In the genomic region with DNA sequence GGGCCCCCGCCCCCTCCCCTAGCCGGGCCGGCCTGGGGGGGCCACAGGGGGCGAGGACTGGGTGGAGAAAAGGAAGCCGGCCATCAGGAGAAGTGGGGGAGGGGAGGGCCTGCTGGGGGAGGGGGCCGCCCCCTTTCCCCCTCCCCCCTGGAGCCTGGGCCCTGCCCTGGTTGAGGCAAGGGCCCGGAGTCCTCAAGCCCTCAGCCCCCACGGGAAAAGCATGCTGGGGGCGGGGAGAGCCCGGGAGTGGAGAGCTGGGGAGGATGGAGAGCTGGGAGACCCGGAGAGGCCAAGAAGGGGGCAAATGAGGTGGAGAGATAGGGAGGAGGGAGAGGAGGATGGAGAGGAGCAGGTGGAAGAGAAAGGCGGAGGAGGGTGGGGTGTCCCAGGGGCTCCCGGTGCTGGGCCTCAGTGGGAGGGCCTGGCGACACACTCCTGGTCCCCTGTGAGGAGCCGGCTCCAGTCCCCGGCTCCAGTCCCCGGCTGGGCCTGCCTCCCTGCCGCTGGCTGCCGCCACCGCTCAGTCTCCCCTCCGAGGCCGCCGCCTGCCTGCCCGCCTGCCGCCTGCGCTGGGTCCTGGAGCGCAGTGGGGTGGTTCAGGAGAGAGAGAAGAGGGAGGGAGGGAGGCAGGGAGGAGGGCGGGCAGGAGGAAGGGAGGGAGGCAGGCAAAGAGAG, we compare ENCODE assay signal across 9 cellular contexts. TPM values are rescaled to one million over a fixed set of nuclear protein-coding genes. Genes with fewer than 3 reads are reported as not detected.
A peak's percentile ranks its signal among the peaks of the same experiment; 100 is the strongest.
DNase-seq lines count a peak whose midpoint lies in the region; ATAC-seq and TF ChIP-seq lines count a peak whose summit lies in the region.
"Had no signal": no experiment of that assay in that cellular context is flagged by ENCODE, and none has a peak within 500 bp of the region (broad histone marks: within the 10 kb centered on the region; RNA-seq: fewer than 3 reads in every experiment).

A gene with protein sequence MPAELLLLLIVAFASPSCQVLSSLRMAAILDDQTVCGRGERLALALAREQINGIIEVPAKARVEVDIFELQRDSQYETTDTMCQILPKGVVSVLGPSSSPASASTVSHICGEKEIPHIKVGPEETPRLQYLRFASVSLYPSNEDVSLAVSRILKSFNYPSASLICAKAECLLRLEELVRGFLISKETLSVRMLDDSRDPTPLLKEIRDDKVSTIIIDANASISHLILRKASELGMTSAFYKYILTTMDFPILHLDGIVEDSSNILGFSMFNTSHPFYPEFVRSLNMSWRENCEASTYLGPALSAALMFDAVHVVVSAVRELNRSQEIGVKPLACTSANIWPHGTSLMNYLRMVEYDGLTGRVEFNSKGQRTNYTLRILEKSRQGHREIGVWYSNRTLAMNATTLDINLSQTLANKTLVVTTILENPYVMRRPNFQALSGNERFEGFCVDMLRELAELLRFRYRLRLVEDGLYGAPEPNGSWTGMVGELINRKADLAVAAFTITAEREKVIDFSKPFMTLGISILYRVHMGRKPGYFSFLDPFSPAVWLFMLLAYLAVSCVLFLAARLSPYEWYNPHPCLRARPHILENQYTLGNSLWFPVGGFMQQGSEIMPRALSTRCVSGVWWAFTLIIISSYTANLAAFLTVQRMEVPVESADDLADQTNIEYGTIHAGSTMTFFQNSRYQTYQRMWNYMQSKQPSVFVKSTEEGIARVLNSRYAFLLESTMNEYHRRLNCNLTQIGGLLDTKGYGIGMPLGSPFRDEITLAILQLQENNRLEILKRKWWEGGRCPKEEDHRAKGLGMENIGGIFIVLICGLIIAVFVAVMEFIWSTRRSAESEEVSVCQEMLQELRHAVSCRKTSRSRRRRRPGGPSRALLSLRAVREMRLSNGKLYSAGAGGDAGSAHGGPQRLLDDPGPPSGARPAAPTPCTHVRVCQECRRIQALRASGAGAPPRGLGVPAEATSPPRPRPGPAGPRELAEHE (minus strand): TSS at position 588 of the 675 bp plus-strand sequence. CDS start 4,436 bp downstream, outside the sequence.

- H3K4me2 ChIP-seq in mesendoderm (ENCODE audit: low read length) = peak within 1 kb of the TSS; percentile 80

- H3K18ac ChIP-seq in mesendoderm (ENCODE audit: low read length) = peak within 1 kb of the TSS; percentile 75

- H2BK5ac ChIP-seq in mesendoderm (ENCODE audit: low read length) = no peak within 1 kb of the TSS

- H3K56ac ChIP-seq in mesendoderm (ENCODE audit: low read length) = peak within 1 kb of the TSS; percentile 83

- H3K9ac ChIP-seq in mesendoderm (ENCODE audit: low read length) = peak within 1 kb of the TSS; percentile 66

- peak in 1 of 2 donors; percentile 61 for TF ChIP-seq POLR2A in thyroid gland (IDR thresholded peaks at IDR 0.05)

- no peaks in the 10 kb centered on the region for H3K79me1 ChIP-seq in mesendoderm (ENCODE audit: low read length)

- peak within 1 kb of the TSS; percentile 16 for H3K4me3 ChIP-seq in mesendoderm (ENCODE audit: low read length)
- H3K4me3 ChIP-seq in thyroid gland (replicated peaks in 1 of 3) = peak within 1 kb of the TSS; percentile 19 to 41 (median 32)

- ATAC-seq in foreskin keratinocyte = no peak

- H3K27ac ChIP-seq in mesendoderm (ENCODE audit: low read depth, low read length) (no peak within 1 kb of the TSS), thyroid gland (peak within 1 kb of the TSS; percentile 35 to 51 (median 46)), foreskin keratinocyte (no peak within 1 kb of the TSS)

- H4K8ac ChIP-seq in mesendoderm (ENCODE audit: low read depth, low read length) = no peak within 1 kb of the TSS

- no peaks in the 10 kb centered on the region for H3K79me2 ChIP-seq in mesendoderm (ENCODE audit: control insufficient read depth, insufficient read depth, low read length)

- no peak within 1 kb of the TSS for H4K5ac ChIP-seq in mesendoderm (ENCODE audit: low read length)

- no peaks in the 10 kb centered on the region for H3K36me3 ChIP-seq in mesendoderm (ENCODE audit: control insufficient read depth, insufficient read depth, low read length)
- H3K36me3 ChIP-seq in thyroid gland = no peaks in the 10 kb centered on the region

- H3K23ac ChIP-seq in mesendoderm (ENCODE audit: low read length) = no peak within 1 kb of the TSS

- H3K27me3 ChIP-seq in mesendoderm (ENCODE audit: insufficient read depth, low read length, poor library complexity) (no peaks in the 10 kb centered on the region), thyroid gland (no peaks in the 10 kb centered on the region), foreskin keratinocyte (peaks cover 41% of the 10 kb centered on the region)

- H3K9me3 ChIP-seq in thyroid gland = no peaks in the 10 kb centered on the region

- peak within 1 kb of the TSS; percentile 77 for H3K4ac ChIP-seq in mesendoderm (ENCODE audit: low read depth, low read length)

- H2BK15ac ChIP-seq in mesendoderm (replicated peaks; ENCODE audit: low read depth) = no peak within 1 kb of the TSS

- WGBS in mesendoderm (ENCODE audit: extremely low coverage, insufficient coverage, low lambda C conversion rate) = no CpG with 5 or more reads among the region's 28 CpGs
- WGBS in thyroid gland, 2 donors = 4 to 5% methylated on average over 20 to 27 of the region's 28 CpGs

- H2BK120ac ChIP-seq in mesendoderm (ENCODE audit: low read depth, low read length) = peak within 1 kb of the TSS; percentile 39

- DNase-seq in NCI-H82 (lab: John Stamatoyannopoulos, UW) = peak; percentile 72
- no peak for DNase-seq in NCI-H82 treated with DMSO at 0.1 percent for 48 hours (lab: John Stamatoyannopoulos, UW; ENCODE audit: unreplicated experiment)
- peak; percentile 66 for DNase-seq in cerebellum (ENCODE audit: low spot score)
- peak; percentile 60 for DNase-seq in mesendoderm
- peak; percentile 68 to 69 for DNase-seq in thyroid gland
- DNase-seq in H4 (ENCODE audit: low spot score) = no peak
- no peak for DNase-seq in SIG-M5 (lab: John Stamatoyannopoulos, UW)
- DNase-seq in foreskin keratinocyte = no peak
- DNase-seq: activated CD4-positive, alpha-beta T cell treated with anti-CD3 and anti-CD28 coated beads, Interleukin-2, amount 50 U/mL, for 4 hours had no signal

- no peak for TF ChIP-seq CTCF in thyroid gland (IDR thresholded peaks at IDR 0.05)
- TF ChIP-seq CTCF in foreskin keratinocyte (conservative IDR thresholded peaks at IDR 0.05) = no peak

- H2AK5ac ChIP-seq in mesendoderm (ENCODE audit: low read length) = no peak within 1 kb of the TSS

- intact Hi-C loops in thyroid gland (cut with DNase I) = no loop called here

- peaks cover 4% of the 10 kb centered on the region for H3K4me1 ChIP-seq in mesendoderm (ENCODE audit: control insufficient read depth, low read depth, low read length)
- peaks cover 12 to 15% of the 10 kb centered on the region in 2 donors for H3K4me1 ChIP-seq in thyroid gland
- peaks cover under 1% of the 10 kb centered on the region for H3K4me1 ChIP-seq in foreskin keratinocyte

RNA-seq across cellular contexts. Expression of the gene that starts here (rescaled TPM):
- total RNA-seq in cerebellum (19.6 TPM), thyroid gland (10 to 100 TPM; 12.0 to 24.2 (median 20.1) TPM), foreskin keratinocyte (0.07 and 0.11 TPM in 2 replicates)
- polyA plus RNA-seq in mesendoderm (2013, experiment 1 of 2) = 13.3 TPM
- polyA plus RNA-seq in mesendoderm (2013, experiment 2 of 2) = 12.9 TPM
- 0.12 TPM in 1 of 2 replicates, not detected in the other for total RNA-seq in H4 (2014; rRNA removed; shearing (Covaris generic))
- 0.06 and 0.19 TPM in 2 replicates for polyA plus RNA-seq in foreskin keratinocyte

Comparison
In these comparisons a context has a peak if more than half of its experiments do, and no peak if none do; other contexts are left out.
1. RNA of the gene that starts here (total RNA-seq): 12.0 to 24.2 TPM in thyroid gland and 19.6 TPM in cerebellum (single experiment); 0.12 TPM in H4 and 0.07 to 0.11 TPM in foreskin keratinocyte; every median in the first group is over 10 times any median in the second.
2. DNase-seq: peak in NCI-H82 (single experiment), cerebellum (single experiment), mesendoderm (single experiment) and thyroid gland (2 of 2); none in NCI-H82 treated with DMSO at 0.1 percent for 48 hours (single experiment), H4 (single experiment), SIG-M5 (single experiment) and foreskin keratinocyte (0 of 2).
3. H3K27ac ChIP-seq: peak in thyroid gland (3 of 3); none in mesendoderm (single experiment) and foreskin keratinocyte (single experiment).